In the genomic region with DNA sequence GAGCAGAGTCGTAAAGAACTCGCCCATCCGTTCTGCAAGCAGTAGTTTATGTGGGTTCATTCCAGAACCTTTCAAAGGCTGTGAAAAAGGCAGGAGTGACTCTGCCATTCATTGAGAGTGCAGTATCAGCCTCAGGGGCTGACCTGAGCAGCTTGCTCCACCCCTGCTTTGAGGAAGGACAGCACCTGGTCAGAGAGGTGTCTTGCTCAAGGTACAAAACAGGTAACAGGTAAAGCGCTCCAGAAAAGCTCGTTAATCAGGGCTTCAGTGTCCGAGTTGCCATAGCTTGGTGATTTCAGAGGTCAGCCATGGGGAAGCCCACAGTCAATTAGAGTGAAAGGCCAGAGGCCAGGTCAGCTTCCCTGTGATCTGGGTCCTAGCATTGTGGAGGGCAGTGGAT, we compare ENCODE assay signal across 23 cellular contexts.
"Had no signal": no experiment of that assay in that cellular context is flagged by ENCODE, and none has a peak within 500 bp of the region (broad histone marks: within the 10 kb centered on the region; RNA-seq: fewer than 3 reads in every experiment).

No MANE protein-coding gene starts in this region.

- H3K27ac ChIP-seq: dorsolateral prefrontal cortex, esophagus squamous epithelium, left lung, prostate gland, right atrium auricular region, stomach, thyroid gland had no signal

- H3K4me2 ChIP-seq: smooth muscle cell had no signal

- H3K36me3 ChIP-seq: esophagus squamous epithelium, left lung, prostate gland, right atrium auricular region, stomach, thyroid gland had no signal

- DNase-seq: dorsolateral prefrontal cortex; effector CD4-positive, alpha-beta T cell; esophagus squamous epithelium; foreskin melanocyte; hypothalamus; left cardiac atrium; left lung; naive thymus-derived CD8-positive, alpha-beta T cell; nephron progenitor cell; nucleus accumbens; stimulated activated CD4-positive, alpha-beta T cell treated with anti-CD3 and anti-CD28 coated beads, Interleukin-12 subunit alpha, Interleukin-12 subunit beta, amount 100 ng/mL, for 4 hours; stimulated activated CD4-positive, alpha-beta T cell treated with anti-CD3 and anti-CD28 coated beads, Interleukin-1b, Interleukin-23, amount 100 ng/mL, for 48 hours; stimulated activated CD4-positive, alpha-beta T cell treated with anti-CD3 and anti-CD28 coated beads, Interleukin-4, amount 100 ng/mL, for 24 hours; stimulated activated naive CD4-positive, alpha-beta T cell treated with Interleukin-2 at 50 U/mL for 16 hours; stomach; thyroid gland had no signal

- H3K9me3 ChIP-seq: esophagus squamous epithelium, prostate gland, right atrium auricular region, thyroid gland had no signal

- H3K27ac Mint-ChIP-seq: naive thymus-derived CD8-positive, alpha-beta T cell; stimulated activated effector memory CD8-positive, alpha-beta T cell treated with anti-CD3 and anti-CD28 coated beads, Interleukin-12 subunit alpha, Interleukin-12 subunit beta, amount 100 ng/mL, for 72 hours; type B pancreatic cell had no signal

- H3K4me3 Mint-ChIP-seq: naive thymus-derived CD8-positive, alpha-beta T cell; nephron progenitor cell; stimulated activated effector memory CD8-positive, alpha-beta T cell treated with anti-CD3 and anti-CD28 coated beads, Interleukin-12 subunit alpha, Interleukin-12 subunit beta, amount 100 ng/mL, for 72 hours; type B pancreatic cell had no signal

- FAIRE-seq: colon had no signal

- H3K4me3 ChIP-seq: dorsolateral prefrontal cortex, esophagus squamous epithelium, left lung, prostate gland, right atrium auricular region, smooth muscle cell, stomach, thyroid gland had no signal

- H3K9me3 Mint-ChIP-seq: stimulated activated effector memory CD8-positive, alpha-beta T cell treated with anti-CD3 and anti-CD28 coated beads, Interleukin-12 subunit alpha, Interleukin-12 subunit beta, amount 100 ng/mL, for 72 hours; type B pancreatic cell had no signal

- H3K36me3 Mint-ChIP-seq: stimulated activated effector memory CD8-positive, alpha-beta T cell treated with anti-CD3 and anti-CD28 coated beads, Interleukin-12 subunit alpha, Interleukin-12 subunit beta, amount 100 ng/mL, for 72 hours; type B pancreatic cell had no signal

- ATAC-seq: left cardiac atrium; left lung; naive thymus-derived CD8-positive, alpha-beta T cell; sciatic nerve; stimulated activated effector memory CD8-positive, alpha-beta T cell treated with anti-CD3 and anti-CD28 coated beads, Interleukin-12 subunit alpha, Interleukin-12 subunit beta, amount 100 ng/mL, for 72 hours had no signal

- H3K4me1 Mint-ChIP-seq: naive thymus-derived CD8-positive, alpha-beta T cell; stimulated activated effector memory CD8-positive, alpha-beta T cell treated with anti-CD3 and anti-CD28 coated beads, Interleukin-12 subunit alpha, Interleukin-12 subunit beta, amount 100 ng/mL, for 72 hours had no signal

- H3K27me3 ChIP-seq: dorsolateral prefrontal cortex, esophagus squamous epithelium, left lung, right atrium auricular region, stomach, thyroid gland had no signal

- H3K4me1 ChIP-seq: esophagus squamous epithelium, left lung, prostate gland, right atrium auricular region, stomach, thyroid gland had no signal
